Comparison of ENCODE assay signal across 1 cellular context in the genomic region with DNA sequence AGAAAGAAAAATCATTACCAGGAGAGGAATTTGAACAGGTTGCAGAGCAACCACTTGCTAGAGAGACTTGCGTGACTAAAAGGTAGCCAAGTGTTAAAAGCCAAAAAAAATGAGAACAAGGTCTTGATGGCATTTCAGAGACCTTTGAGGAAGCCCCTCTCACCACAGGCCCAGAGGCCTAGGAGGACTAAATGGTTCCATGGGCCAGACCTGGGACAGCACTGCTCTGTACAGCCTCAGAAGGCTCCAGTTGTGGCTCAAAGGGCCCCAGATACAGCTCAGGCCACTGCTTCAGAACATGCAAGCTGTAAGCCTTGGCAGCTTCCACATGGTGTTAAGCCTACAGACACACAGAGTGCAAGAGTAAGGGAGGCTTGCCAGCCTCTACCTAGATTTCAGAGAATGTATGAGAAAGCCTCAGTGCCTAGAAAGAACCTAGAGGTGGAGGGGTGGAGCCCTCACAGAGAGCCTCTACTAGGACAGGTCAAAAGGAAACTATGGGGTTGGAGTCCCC.
TF ChIP-seq lines count a peak whose summit lies in the region.

No MANE protein-coding gene starts in this region.

TF ChIP-seq in GM12878, 131 proteins besides CTCF, POLR2A, EP300 and RAD21:
- TF ChIP-seq ZBED1 (IDR thresholded peaks at IDR 0.05; ENCODE audit: borderline replicate concordance): no peak
- TF ChIP-seq, protein P1, sequence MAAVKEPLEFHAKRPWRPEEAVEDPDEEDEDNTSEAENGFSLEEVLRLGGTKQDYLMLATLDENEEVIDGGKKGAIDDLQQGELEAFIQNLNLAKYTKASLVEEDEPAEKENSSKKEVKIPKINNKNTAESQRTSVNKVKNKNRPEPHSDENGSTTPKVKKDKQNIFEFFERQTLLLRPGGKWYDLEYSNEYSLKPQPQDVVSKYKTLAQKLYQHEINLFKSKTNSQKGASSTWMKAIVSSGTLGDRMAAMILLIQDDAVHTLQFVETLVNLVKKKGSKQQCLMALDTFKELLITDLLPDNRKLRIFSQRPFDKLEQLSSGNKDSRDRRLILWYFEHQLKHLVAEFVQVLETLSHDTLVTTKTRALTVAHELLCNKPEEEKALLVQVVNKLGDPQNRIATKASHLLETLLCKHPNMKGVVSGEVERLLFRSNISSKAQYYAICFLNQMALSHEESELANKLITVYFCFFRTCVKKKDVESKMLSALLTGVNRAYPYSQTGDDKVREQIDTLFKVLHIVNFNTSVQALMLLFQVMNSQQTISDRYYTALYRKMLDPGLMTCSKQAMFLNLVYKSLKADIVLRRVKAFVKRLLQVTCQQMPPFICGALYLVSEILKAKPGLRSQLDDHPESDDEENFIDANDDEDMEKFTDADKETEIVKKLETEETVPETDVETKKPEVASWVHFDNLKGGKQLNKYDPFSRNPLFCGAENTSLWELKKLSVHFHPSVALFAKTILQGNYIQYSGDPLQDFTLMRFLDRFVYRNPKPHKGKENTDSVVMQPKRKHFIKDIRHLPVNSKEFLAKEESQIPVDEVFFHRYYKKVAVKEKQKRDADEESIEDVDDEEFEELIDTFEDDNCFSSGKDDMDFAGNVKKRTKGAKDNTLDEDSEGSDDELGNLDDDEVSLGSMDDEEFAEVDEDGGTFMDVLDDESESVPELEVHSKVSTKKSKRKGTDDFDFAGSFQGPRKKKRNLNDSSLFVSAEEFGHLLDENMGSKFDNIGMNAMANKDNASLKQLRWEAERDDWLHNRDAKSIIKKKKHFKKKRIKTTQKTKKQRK (IDR thresholded peaks at IDR 0.05; ENCODE audit: low read depth, low read length): peak; percentile 45; the same call in 1 of the 2 replicates
- TF ChIP-seq CBX5 (IDR thresholded peaks at IDR 0.05; ENCODE audit: low read depth): peak; percentile 61; the same call in 1 of the 2 replicates
